Comparison of ENCODE assay signal across 1 cellular context in genomic region chr17:39664581-39665561, GRCh38.
TF ChIP-seq lines count a peak whose summit lies in the region.

Gene TCAP, plus strand, starts transcription at chr17:39665349. Its CDS starts 11 bp downstream, at chr17:39665360.

TF ChIP-seq in GM23338, 12 proteins besides CTCF, POLR2A, EP300 and RAD21 (continued from another document):
- TF ChIP-seq ZNF462 (CRISPR knock-in tag; IDR thresholded peaks at IDR 0.05) (no peak), POLR2AphosphoS5 (IDR thresholded peaks at IDR 0.05; ENCODE audit: low read depth) (no peak), CREB1 (CRISPR knock-in tag; IDR thresholded peaks at IDR 0.05; ENCODE audit: low read depth) (no peak), STAT1 (IDR thresholded peaks at IDR 0.05; ENCODE audit: unreplicated experiment) (no peak), ZNF114 (CRISPR knock-in tag; IDR thresholded peaks at IDR 0.05) (no peak), EZH2 (IDR thresholded peaks at IDR 0.05; ENCODE audit: low read depth, unreplicated experiment) (no peak), JUNB (IDR thresholded peaks at IDR 0.05; ENCODE audit: unreplicated experiment) (no peak), ZNF331 (CRISPR knock-in tag; IDR thresholded peaks at IDR 0.05; ENCODE audit: low read depth) (no peak), ETS1 (IDR thresholded peaks at IDR 0.05) (no peak)
